Comparison of ENCODE assay signal across 10 cellular contexts in the genomic region with DNA sequence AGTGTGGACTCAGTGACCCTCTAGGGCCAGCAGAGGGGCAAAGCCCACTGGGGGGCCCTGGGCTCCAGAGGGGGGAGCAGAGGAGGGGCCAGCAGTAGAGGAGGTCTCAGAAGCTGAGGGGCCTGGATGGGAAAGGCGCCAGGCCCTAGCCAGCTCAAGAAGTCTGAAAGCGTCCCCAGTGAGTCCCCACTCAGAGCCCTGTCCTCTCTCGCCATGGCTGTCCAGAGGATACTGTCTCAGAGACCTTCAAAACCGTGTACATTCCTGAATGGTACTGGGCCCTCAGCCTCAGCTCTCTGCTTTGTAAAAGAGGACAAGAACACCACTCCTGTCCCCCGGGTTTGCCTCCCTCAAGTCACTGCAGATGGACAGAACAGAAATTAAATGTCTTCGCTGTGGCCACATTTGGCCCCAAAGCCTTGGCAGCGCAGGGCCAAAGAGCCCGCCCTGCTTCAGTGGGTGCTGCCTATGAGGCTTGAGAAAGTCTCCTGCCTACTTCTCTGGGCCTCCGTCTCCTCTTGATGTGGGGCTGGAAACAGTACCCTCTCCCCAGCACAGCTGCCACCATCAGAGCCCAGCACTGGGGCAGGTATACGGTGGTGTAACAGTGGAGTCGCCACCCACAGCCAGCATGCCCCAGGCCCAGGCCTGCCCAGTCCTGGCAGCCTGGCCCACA. TPM values are rescaled to one million over a fixed set of nuclear protein-coding genes. Genes with fewer than 3 reads are reported as not detected.
DNase-seq lines count a peak whose midpoint lies in the region; ATAC-seq and TF ChIP-seq lines count a peak whose summit lies in the region.
"Had no signal": no experiment of that assay in that cellular context is flagged by ENCODE, and none has a peak within 500 bp of the region (broad histone marks: within the 10 kb centered on the region; RNA-seq: fewer than 3 reads in every experiment).

No MANE protein-coding gene starts in this region.

- BruUV-seq in PC-3 (replicated peaks; lab: Mats Ljungman, UMichigan), result no TSS peak

- no peak for TF ChIP-seq EP300 in suprapubic skin (IDR thresholded peaks at IDR 0.05)

- H3K4me3 ChIP-seq in PC-3 (ENCODE audit: low read length) (no peak overlapping the region), ectodermal cell (ENCODE audit: insufficient read depth, low read depth, low read length) (peak overlapping the region; percentile 2), mucosa of stomach (ENCODE audit: low read length) (no peak overlapping the region), suprapubic skin (peak overlapping the region; percentile 8), prostate gland (no peak overlapping the region)

- POLR2A ChIA-PET in PC-3 (lab: Charles Lee; ENCODE audit: unreplicated experiment), result no interaction called here

- H4K20me1 ChIP-seq in PC-3 (ENCODE audit: low read length), result no peaks in the 10 kb centered on the region

- H3K36me3 ChIP-seq in PC-3 (ENCODE audit: low read depth, low read length) (no peaks in the 10 kb centered on the region), ectodermal cell (ENCODE audit: control insufficient read depth, insufficient read depth, low read length) (no peaks in the 10 kb centered on the region), mucosa of stomach (ENCODE audit: control insufficient read depth, insufficient read depth, low read length) (no peaks in the 10 kb centered on the region), suprapubic skin (no peaks in the 10 kb centered on the region), prostate gland (no peaks in the 10 kb centered on the region)

- H3K9me3 ChIP-seq in PC-3 (ENCODE audit: low read length) (no peaks in the 10 kb centered on the region), ectodermal cell (ENCODE audit: control insufficient read depth, low read length) (no peaks in the 10 kb centered on the region), mucosa of stomach (ENCODE audit: control insufficient read depth, low read length) (no peaks in the 10 kb centered on the region), suprapubic skin (no peaks in the 10 kb centered on the region), prostate gland (no peaks in the 10 kb centered on the region)

- ATAC-seq in PC-3, result no peak
- ATAC-seq in HG03097 (IDR thresholded peaks at IDR 0.05; ENCODE audit: low FRiP score, unreplicated experiment), result no peak

- H3K9me2 ChIP-seq in PC-3 (replicated peaks; ENCODE audit: low read length), result no peaks in the 10 kb centered on the region

- WGBS in ectodermal cell, 2 experiments, result 83 to 84% methylated on average over 11 of the region's 11 CpGs
- 60% methylated on average over 6 of the region's 11 CpGs for WGBS in suprapubic skin
- 81% methylated on average over 11 of the region's 11 CpGs for WGBS in prostate gland

- no peak for TF ChIP-seq CTCF in PC-3 (conservative IDR thresholded peaks at IDR 0.05; ENCODE audit: low read depth, low read length)
- no peak for TF ChIP-seq CTCF in suprapubic skin (IDR thresholded peaks at IDR 0.05)
- TF ChIP-seq CTCF in prostate gland (IDR thresholded peaks at IDR 0.05), result no peak

- H3K27ac ChIP-seq in PC-3 (ENCODE audit: low read length) (no peak overlapping the region), ectodermal cell (ENCODE audit: insufficient read depth, low read depth, low read length, poor library complexity, severe bottlenecking) (peak overlapping the region; percentile 86), suprapubic skin (peak overlapping the region; percentile 85), substantia nigra (ENCODE audit: low read depth, low read length, poor library complexity, severe bottlenecking) (no peak overlapping the region), prostate gland (no peak overlapping the region)

- no peaks in the 10 kb centered on the region for H3K79me2 ChIP-seq in PC-3 (ENCODE audit: low read length)

- peak overlapping the region; percentile 33; the same call in 1 of the 2 replicates for H3K4me2 ChIP-seq in PC-3 (ENCODE audit: low read length)

- H3K27me3 ChIP-seq in PC-3 (ENCODE audit: low read length) (no peaks in the 10 kb centered on the region), ectodermal cell (ENCODE audit: control insufficient read depth, insufficient read depth, low read length, poor library complexity, severe bottlenecking) (peaks cover 44% of the 10 kb centered on the region), mucosa of stomach (ENCODE audit: control insufficient read depth, insufficient read depth, low read length) (peaks cover 6% of the 10 kb centered on the region), suprapubic skin (no peaks in the 10 kb centered on the region), prostate gland (replicated peaks; ENCODE audit: insufficient read depth) (no peaks in the 10 kb centered on the region)

- no peak for DNase-seq in PC-3
- no peak for DNase-seq in suprapubic skin (ENCODE audit: low spot score in 2 of 2)
- DNase-seq in substantia nigra (lab: John Stamatoyannopoulos, UW), result no peak
- DNase-seq in prostate gland (ENCODE audit: low spot score), result no peak
- DNase-seq: activated CD4-positive, alpha-beta memory T cell treated with anti-CD3 and anti-CD28 coated beads, Interleukin-2, amount 10 ng/mL, durations not matched to agents 7 days and 5 days; activated naive CD8-positive, alpha-beta T cell treated with anti-CD3 and anti-CD28 coated beads for 36 hours; stimulated activated CD8-positive, alpha-beta memory T cell treated with anti-CD3 and anti-CD28 coated beads, Interleukin-4, amount 100 ng/mL, for 48 hours had no signal

- peaks cover 5% of the 10 kb centered on the region; the same call in 1 of the 2 replicates for H3K4me1 ChIP-seq in PC-3 (ENCODE audit: insufficient read depth, low read length)
- H3K4me1 ChIP-seq in ectodermal cell (ENCODE audit: control insufficient read depth, insufficient read depth, low read length), result peaks cover 63% of the 10 kb centered on the region
- peaks cover 61% of the 10 kb centered on the region for H3K4me1 ChIP-seq in mucosa of stomach (ENCODE audit: control insufficient read depth, insufficient read depth, low read length)
- peaks cover 88% of the 10 kb centered on the region for H3K4me1 ChIP-seq in suprapubic skin
- peaks cover 14% of the 10 kb centered on the region for H3K4me1 ChIP-seq in prostate gland (replicated peaks)

- CTCF ChIA-PET in PC-3 (lab: Charles Lee), result no interaction called here

- H3F3A ChIP-seq in PC-3 (ENCODE audit: low read length, unreplicated experiment), result no peaks in the 10 kb centered on the region

- H3K9ac ChIP-seq in PC-3 (ENCODE audit: low read length), result no peak overlapping the region
- peak overlapping the region; percentile 51 for H3K9ac ChIP-seq in mucosa of stomach (ENCODE audit: low read length)

- no peak for TF ChIP-seq POLR2A in suprapubic skin (IDR thresholded peaks at IDR 0.05)
- TF ChIP-seq POLR2A in prostate gland (IDR thresholded peaks at IDR 0.05), result no peak

- H2AFZ ChIP-seq in PC-3 (ENCODE audit: low read length), result no peak overlapping the region

- intact Hi-C loops in PC-3 (cut with micrococcal nuclease), result loop anchor here (10.0 kb wide), 1 partner anchor 52 kb away; no protein-coding TSS in a partner anchor
- intact Hi-C loops in prostate gland (cut with DNase I), result loop anchor here (5.0 to 10.0 kb wide), 2 partner anchors 112 to 140 kb away; no protein-coding TSS in a partner anchor

RNA-seq across cellular contexts. Expression of gene TPPP3, which starts 3.6 kb away (rescaled TPM):
- total RNA-seq in PC-3 (2014; rRNA removed), result not detected in 2 replicates
- polyA plus RNA-seq in ectodermal cell (2013, experiment 1 of 4), result 6.8 TPM
- polyA plus RNA-seq in ectodermal cell (2013, experiment 2 of 4), result 6.5 TPM
- polyA plus RNA-seq in ectodermal cell (2013, experiment 3 of 4), result 15.7 TPM
- 20.7 TPM for polyA plus RNA-seq in ectodermal cell (2013, experiment 4 of 4)
- total RNA-seq in suprapubic skin, result 100 to 1,000 TPM in 3 of 4 donors, 10 to 100 TPM in 1; 47.6 to 182 (median 121) TPM
- 1 to 10 TPM; 3.4 to 10.0 TPM for total RNA-seq in prostate gland
- total RNA-seq: activated CD4-positive, alpha-beta memory T cell treated with anti-CD3 and anti-CD28 coated beads, Interleukin-2, amount 10 ng/mL, durations not matched to agents 7 days and 5 days; activated naive CD8-positive, alpha-beta T cell treated with anti-CD3 and anti-CD28 coated beads for 36 hours had no signal

RNA-seq across cellular contexts. Expression of gene ZDHHC1, which starts 19.4 kb away (rescaled TPM):
- 4.8 and 5.1 TPM in 2 replicates for total RNA-seq in PC-3 (2014; rRNA removed)
- 6.0 TPM for polyA plus RNA-seq in ectodermal cell (2013, experiment 1 of 4)
- polyA plus RNA-seq in ectodermal cell (2013, experiment 2 of 4), result 7.1 TPM
- 5.9 TPM for polyA plus RNA-seq in ectodermal cell (2013, experiment 3 of 4)
- polyA plus RNA-seq in ectodermal cell (2013, experiment 4 of 4), result 8.9 TPM
- 10 to 100 TPM; 14.0 to 31.0 (median 23.8) TPM for total RNA-seq in suprapubic skin
- 10 to 100 TPM; 20.3 to 69.8 TPM for total RNA-seq in prostate gland

RNA-seq across cellular contexts. Expression of gene HSD11B2, which starts 34.0 kb away (rescaled TPM):
- 2.4 and 8.3 TPM in 2 replicates for total RNA-seq in PC-3 (2014; rRNA removed)
- polyA plus RNA-seq in ectodermal cell (2013, experiment 1 of 4), result 1.3 TPM
- polyA plus RNA-seq in ectodermal cell (2013, experiment 2 of 4), result 3.6 TPM
- polyA plus RNA-seq in ectodermal cell (2013, experiment 3 of 4), result 3.0 TPM
- polyA plus RNA-seq in ectodermal cell (2013, experiment 4 of 4), result 2.8 TPM
- total RNA-seq in suprapubic skin, result 100 to 1,000 TPM in 1 of 4 donors, 10 to 100 TPM in 3; 45.6 to 164 (median 69.1) TPM
- 10 to 100 TPM; 11.4 to 35.6 TPM for total RNA-seq in prostate gland
- total RNA-seq: activated CD4-positive, alpha-beta memory T cell treated with anti-CD3 and anti-CD28 coated beads, Interleukin-2, amount 10 ng/mL, durations not matched to agents 7 days and 5 days had no signal

Comparison
In these comparisons a context has a peak if more than half of its experiments do, and no peak if none do; other contexts are left out.
1. H3K27ac ChIP-seq: peak in ectodermal cell (single experiment) and suprapubic skin (single experiment); none in PC-3 (single experiment), substantia nigra (single experiment) and prostate gland (0 of 2).
2. H3K4me3 ChIP-seq: peak in ectodermal cell (single experiment) and suprapubic skin (single experiment); none in PC-3 (single experiment), mucosa of stomach (single experiment) and prostate gland (0 of 2).
3. RNA of gene TPPP3, which starts 3.6 kb away (total RNA-seq): 47.6 to 182 TPM in suprapubic skin; 3.4 to 10.0 TPM in prostate gland and not detected in PC-3; every median in the first group is over 4 times any median in the second.